Comparison of ENCODE assay signal across 8 cellular contexts in the genomic region with DNA sequence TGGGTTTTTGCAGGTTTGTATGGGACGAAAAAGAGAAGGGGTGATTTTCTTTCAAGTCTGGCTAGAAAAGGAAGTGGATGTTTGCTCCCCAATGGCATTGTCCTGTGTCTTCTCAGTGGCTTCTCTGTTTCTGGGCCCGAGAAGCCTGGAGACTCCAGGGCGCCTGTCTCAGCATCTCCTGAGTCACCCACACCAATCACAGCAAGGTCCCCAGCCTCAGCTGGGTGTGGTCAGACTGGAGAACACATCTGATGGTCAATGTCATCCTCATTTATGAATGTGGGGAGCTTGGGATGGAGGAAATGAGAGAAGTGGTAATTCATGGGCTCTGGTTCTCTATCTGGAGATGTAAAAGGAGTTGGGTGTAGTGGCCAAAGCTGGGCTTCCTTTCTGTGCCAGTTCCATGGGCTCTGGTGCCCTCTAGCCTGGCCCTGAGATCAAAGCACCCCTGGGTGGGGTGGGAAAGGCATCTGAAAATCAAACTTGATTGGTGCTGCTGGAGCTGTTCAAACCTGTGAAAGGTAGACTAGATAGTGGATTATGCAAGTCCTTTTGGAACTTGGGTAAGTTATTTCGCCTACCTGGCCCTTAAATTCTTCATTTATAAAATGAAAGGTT. TPM values are rescaled to one million over a fixed set of nuclear protein-coding genes. Genes with fewer than 3 reads are reported as not detected.
A peak's percentile ranks its signal among the peaks of the same experiment; 100 is the strongest.
DNase-seq lines count a peak whose midpoint lies in the region; ATAC-seq and TF ChIP-seq lines count a peak whose summit lies in the region.

No MANE protein-coding gene starts in this region.

- H3K9me3 ChIP-seq in Peyer's patch (no peaks in the 10 kb centered on the region), transverse colon (no peaks in the 10 kb centered on the region)

- no peaks in the 10 kb centered on the region for H3K9me3 Mint-ChIP-seq in activated naive CD4-positive, alpha-beta T cell treated with anti-CD3 and anti-CD28 coated beads, Interleukin-2, amount 50 U/mL, for 72 hours

- TF ChIP-seq POLR2A in Peyer's patch (IDR thresholded peaks at IDR 0.05) (no peak), transverse colon (IDR thresholded peaks at IDR 0.05) (no peak)

- H3K27ac ChIP-seq in Peyer's patch = no peak overlapping the region
- no peak overlapping the region for H3K27ac ChIP-seq in foreskin keratinocyte
- H3K27ac ChIP-seq in transverse colon = no peak overlapping the region

- H3K36me3 Mint-ChIP-seq in activated naive CD4-positive, alpha-beta T cell treated with anti-CD3 and anti-CD28 coated beads, Interleukin-2, amount 50 U/mL, for 72 hours = no peaks in the 10 kb centered on the region

- WGBS in transverse colon (ENCODE audit: low coverage in 1 of 2), 2 donors = 91% methylated on average over 4 of the region's 4 CpGs; no CpG with 5 or more reads in 1 of the 2 donors

- in situ Hi-C loops in transverse colon (cut with MboI; ENCODE audit: low pct_ligation_motif_present in 1 of 4, low pct_unique_long_range_greater_than_20kb in 1 of 4, low sequenced_read_pairs in 3 of 4) = no loop called here

- H3K27me3 ChIP-seq in Peyer's patch = no peaks in the 10 kb centered on the region
- peaks cover 2% of the 10 kb centered on the region for H3K27me3 ChIP-seq in foreskin keratinocyte
- no peaks in the 10 kb centered on the region for H3K27me3 ChIP-seq in transverse colon

- H3K4me3 ChIP-seq in Peyer's patch (no peak overlapping the region), transverse colon (no peak overlapping the region)

- H3K36me3 ChIP-seq in Peyer's patch (no peaks in the 10 kb centered on the region), transverse colon (no peaks in the 10 kb centered on the region)

- no peak for TF ChIP-seq EP300 in transverse colon (IDR thresholded peaks at IDR 0.05; ENCODE audit: low read depth)

- ATAC-seq in activated naive CD4-positive, alpha-beta T cell treated with anti-CD3 and anti-CD28 coated beads, Interleukin-2, amount 50 U/mL, for 72 hours = peak; percentile 44 to 50
- ATAC-seq in foreskin keratinocyte (no peak), HG02610 (IDR thresholded peaks at IDR 0.05; ENCODE audit: unreplicated experiment) (no peak)

- intact Hi-C loops in transverse colon (cut with DNase I; ENCODE audit: low total_unique reads) = no loop called here

- no peak for DNase-seq in activated naive CD4-positive, alpha-beta T cell treated with anti-CD3 and anti-CD28 coated beads, Interleukin-2, amount 50 U/mL, for 72 hours (ENCODE audit: low spot score in 2 of 2)
- DNase-seq in activated naive CD4-positive, alpha-beta T cell (lab: John Stamatoyannopoulos, UW) = no peak
- DNase-seq in Peyer's patch (peak in 1 of 3 donors; percentile 54), foreskin keratinocyte (no peak), transverse colon (peak; percentile 21), NCI-H1436 treated with DMSO at 0.1 percent for 48 hours (lab: John Stamatoyannopoulos, UW) (no peak)
- no peak for DNase-seq in activated CD4-positive, CD25-positive, alpha-beta regulatory T cell (lab: John Stamatoyannopoulos, UW)

- H3K4me1 ChIP-seq in Peyer's patch (no peaks in the 10 kb centered on the region), foreskin keratinocyte (no peaks in the 10 kb centered on the region), transverse colon (no peaks in the 10 kb centered on the region)

- TF ChIP-seq CTCF in Peyer's patch (IDR thresholded peaks at IDR 0.05) (peak in 4 of 6 experiments; percentile 9 to 28 (median 17)), foreskin keratinocyte (conservative IDR thresholded peaks at IDR 0.05) (peak; percentile 50), transverse colon (IDR thresholded peaks at IDR 0.05) (peak in 2 of 5 experiments; percentile 18 to 19)

- H3K27ac Mint-ChIP-seq in activated naive CD4-positive, alpha-beta T cell treated with anti-CD3 and anti-CD28 coated beads, Interleukin-2, amount 50 U/mL, for 72 hours = no peak overlapping the region

RNA-seq across cellular contexts. Expression of a gene that starts 13.4 kb away (rescaled TPM):
- total RNA-seq in activated naive CD4-positive, alpha-beta T cell treated with anti-CD3 and anti-CD28 coated beads, Interleukin-2, amount 50 U/mL, for 72 hours = 1 to 10 TPM; 1.8 to 3.4 TPM
- total RNA-seq in Peyer's patch (10 to 100 TPM; 26.5 to 70.1 (median 39.6) TPM), foreskin keratinocyte (2.0 and 2.3 TPM in 2 replicates), transverse colon (10 to 100 TPM; 18.7 to 37.7 (median 28.9) TPM)
- polyA plus RNA-seq in foreskin keratinocyte = 1.6 and 3.0 TPM in 2 replicates

RNA-seq across cellular contexts. Expression of a gene that starts 32.7 kb away (rescaled TPM):
- total RNA-seq in activated naive CD4-positive, alpha-beta T cell treated with anti-CD3 and anti-CD28 coated beads, Interleukin-2, amount 50 U/mL, for 72 hours = 1,000 to 10,000 TPM; 1,438 to 1,746 TPM
- total RNA-seq in Peyer's patch = 100 to 1,000 TPM; 179 to 828 (median 278) TPM
- 1,758 and 1,842 TPM in 2 replicates for total RNA-seq in foreskin keratinocyte
- polyA plus RNA-seq in foreskin keratinocyte = 2,433 and 2,569 TPM in 2 replicates
- total RNA-seq in transverse colon = 100 to 1,000 TPM in 3 of 4 donors, 10 to 100 TPM in 1; 71.8 to 702 (median 370) TPM

Comparison
In these comparisons a context has a peak if more than half of its experiments do, and no peak if none do; other contexts are left out.
1. ATAC-seq: peak in activated naive CD4-positive, alpha-beta T cell treated with anti-CD3 and anti-CD28 coated beads, Interleukin-2, amount 50 U/mL, for 72 hours (2 of 2); none in foreskin keratinocyte (single experiment) and HG02610 (single experiment).